29 cellular contexts compared by ENCODE assay signal in genomic region chr12:93772003-93772402, GRCh38.
A peak's percentile ranks its signal among the peaks of the same experiment; 100 is the strongest.
DNase-seq lines count a peak whose midpoint lies in the region; ATAC-seq and TF ChIP-seq lines count a peak whose summit lies in the region.
"Had no signal": no experiment of that assay in that cellular context is flagged by ENCODE, and none has a peak within 500 bp of the region (broad histone marks: within the 10 kb centered on the region; RNA-seq: fewer than 3 reads in every experiment).

No MANE protein-coding gene starts in this region.

- H3K4me1 ChIP-seq in HEK293 (ENCODE audit: control insufficient read depth, insufficient read depth, low read length) (no peaks in the 10 kb centered on the region; the same call in 1 of the 2 replicates), osteoblast (ENCODE audit: insufficient read depth, low read length) (peaks cover 26% of the 10 kb centered on the region), endodermal cell (ENCODE audit: control insufficient read depth, insufficient read depth, low read length) (no peaks in the 10 kb centered on the region)

- H3K27ac Mint-ChIP-seq in activated CD8-positive, alpha-beta T cell treated with anti-CD3 and anti-CD28 coated beads, Interleukin-2, amount 10 ng/mL, durations not matched to agents 7 days and 5 days = peak overlapping the region; percentile 40
- H3K27ac Mint-ChIP-seq in activated CD8-positive, alpha-beta T cell treated with anti-CD3 and anti-CD28 coated beads for 36 hours = no peak overlapping the region
- no peak overlapping the region for H3K27ac Mint-ChIP-seq in endodermal cell
- H3K27ac Mint-ChIP-seq: activated CD4-positive, alpha-beta T cell treated with anti-CD3 and anti-CD28 coated beads, Interleukin-2, amount 10 ng/mL, durations not matched to agents 7 days and 5 days; B cell; HFFc6; IgD-negative memory B cell; WTC11 had no signal

- no peak overlapping the region for H3K4me3 Mint-ChIP-seq in activated CD8-positive, alpha-beta T cell treated with anti-CD3 and anti-CD28 coated beads, Interleukin-2, amount 10 ng/mL, durations not matched to agents 7 days and 5 days
- H3K4me3 Mint-ChIP-seq in activated CD8-positive, alpha-beta T cell treated with anti-CD3 and anti-CD28 coated beads for 36 hours = no peak overlapping the region
- no peak overlapping the region for H3K4me3 Mint-ChIP-seq in endodermal cell
- H3K4me3 Mint-ChIP-seq: activated CD4-positive, alpha-beta T cell treated with anti-CD3 and anti-CD28 coated beads, Interleukin-2, amount 10 ng/mL, durations not matched to agents 7 days and 5 days; B cell; HFFc6; IgD-negative memory B cell; naive thymus-derived CD8-positive, alpha-beta T cell; WTC11 had no signal

- peaks cover 13% of the 10 kb centered on the region for H3K9me3 Mint-ChIP-seq in activated CD8-positive, alpha-beta T cell treated with anti-CD3 and anti-CD28 coated beads, Interleukin-2, amount 10 ng/mL, durations not matched to agents 7 days and 5 days (ENCODE audit: insufficient read depth)
- H3K9me3 Mint-ChIP-seq in activated CD8-positive, alpha-beta T cell treated with anti-CD3 and anti-CD28 coated beads for 36 hours = peaks cover 6% of the 10 kb centered on the region
- H3K9me3 Mint-ChIP-seq in endodermal cell = no peaks in the 10 kb centered on the region
- H3K9me3 Mint-ChIP-seq: WTC11 had no signal

- CTCF ChIA-PET in activated CD8-positive, alpha-beta T cell treated with anti-CD3 and anti-CD28 coated beads, Interleukin-2, amount 10 ng/mL, durations not matched to agents 7 days and 5 days (lab: Charles Lee) = interaction anchor here (1.2 to 1.7 kb wide), 3 partner anchors 329 to 674 kb away, joined by 3 to 13 read pairs (median 4); no protein-coding TSS in a partner anchor
- CTCF ChIA-PET in activated CD8-positive, alpha-beta T cell treated with anti-CD3 and anti-CD28 coated beads for 36 hours (lab: Charles Lee) = interaction anchor here (1.1 kb wide), 1 partner anchor 330 kb away, joined by 3 read pairs; no protein-coding TSS in a partner anchor
- CTCF ChIA-PET in HEK293 (lab: Yijun Ruan, JAX) = no interaction called here

- H3K4me3 ChIP-seq in HEK293 (ENCODE audit: low read depth, low read length) (no peak overlapping the region), SK-N-MC (no peak overlapping the region), osteoblast (ENCODE audit: insufficient read depth, low read length) (no peak overlapping the region), endodermal cell (ENCODE audit: low read length) (no peak overlapping the region)
- H3K4me3 ChIP-seq: transverse colon had no signal

- intact Hi-C loops in activated CD8-positive, alpha-beta T cell treated with anti-CD3 and anti-CD28 coated beads for 36 hours (cut with micrococcal nuclease) = no loop called here

- peaks cover 40% of the 10 kb centered on the region for H3K4me1 Mint-ChIP-seq in activated CD8-positive, alpha-beta T cell treated with anti-CD3 and anti-CD28 coated beads, Interleukin-2, amount 10 ng/mL, durations not matched to agents 7 days and 5 days (ENCODE audit: low read depth)
- peaks cover 46% of the 10 kb centered on the region for H3K4me1 Mint-ChIP-seq in activated CD8-positive, alpha-beta T cell treated with anti-CD3 and anti-CD28 coated beads for 36 hours (ENCODE audit: low read depth)
- peaks cover 5% of the 10 kb centered on the region for H3K4me1 Mint-ChIP-seq in endodermal cell

- no peak for TF ChIP-seq CTCF in activated CD8-positive, alpha-beta T cell treated with anti-CD3 and anti-CD28 coated beads for 36 hours (IDR thresholded peaks at IDR 0.05)
- TF ChIP-seq CTCF in HEK293 (tag by site-specific recombination; IDR thresholded peaks at IDR 0.05) = no peak
- no peak for TF ChIP-seq CTCF in osteoblast (IDR thresholded peaks at IDR 0.05; ENCODE audit: extremely low read depth, low read depth, low read length)
- TF ChIP-seq CTCF in endodermal cell (conservative IDR thresholded peaks at IDR 0.05) = no peak

- no peaks in the 10 kb centered on the region for H3K9me3 ChIP-seq in HEK293 (ENCODE audit: control insufficient read depth, insufficient read depth, low read depth, low read length)
- no peaks in the 10 kb centered on the region for H3K9me3 ChIP-seq in SK-N-MC (ENCODE audit: low read depth, low read length)
- H3K9me3 ChIP-seq in osteoblast (ENCODE audit: low read depth, low read length) = no peaks in the 10 kb centered on the region
- H3K9me3 ChIP-seq in endodermal cell (ENCODE audit: control insufficient read depth, low read length) = no peaks in the 10 kb centered on the region
- H3K9me3 ChIP-seq: transverse colon had no signal

- ATAC-seq in activated CD8-positive, alpha-beta T cell treated with anti-CD3 and anti-CD28 coated beads, Interleukin-2, amount 10 ng/mL, durations not matched to agents 7 days and 5 days = peak; percentile 43
- ATAC-seq in activated CD8-positive, alpha-beta T cell treated with anti-CD3 and anti-CD28 coated beads for 36 hours = no peak
- no peak for ATAC-seq in GM21786 (IDR thresholded peaks at IDR 0.05; ENCODE audit: unreplicated experiment)
- ATAC-seq: left colon; naive thymus-derived CD8-positive, alpha-beta T cell; WTC11 had no signal

- H2AFZ ChIP-seq in osteoblast (ENCODE audit: low read length) = no peak overlapping the region

- H4K20me1 ChIP-seq in osteoblast (ENCODE audit: insufficient read depth, low read length) = no peaks in the 10 kb centered on the region

- no peaks in the 10 kb centered on the region for H3K27me3 Mint-ChIP-seq in activated CD8-positive, alpha-beta T cell treated with anti-CD3 and anti-CD28 coated beads, Interleukin-2, amount 10 ng/mL, durations not matched to agents 7 days and 5 days (ENCODE audit: low read depth)
- H3K27me3 Mint-ChIP-seq in activated CD8-positive, alpha-beta T cell treated with anti-CD3 and anti-CD28 coated beads for 36 hours = no peaks in the 10 kb centered on the region
- no peaks in the 10 kb centered on the region for H3K27me3 Mint-ChIP-seq in endodermal cell (ENCODE audit: insufficient read depth)
- H3K27me3 Mint-ChIP-seq: activated CD4-positive, alpha-beta T cell treated with anti-CD3 and anti-CD28 coated beads, Interleukin-2, amount 10 ng/mL, durations not matched to agents 7 days and 5 days; B cell; IgD-negative memory B cell; naive thymus-derived CD8-positive, alpha-beta T cell had no signal

- H3K4me2 ChIP-seq in osteoblast (ENCODE audit: insufficient read depth, low read length) = no peak overlapping the region

- H3K27me3 ChIP-seq in osteoblast (ENCODE audit: insufficient read depth, low read length) = no peaks in the 10 kb centered on the region
- H3K27me3 ChIP-seq in endodermal cell (ENCODE audit: control insufficient read depth, insufficient read depth, low read length, poor library complexity, severe bottlenecking) = no peaks in the 10 kb centered on the region
- H3K27me3 ChIP-seq: transverse colon had no signal

- DNase-seq in activated CD8-positive, alpha-beta T cell treated with anti-CD3 and anti-CD28 coated beads, Interleukin-2, amount 10 ng/mL, durations not matched to agents 7 days and 5 days = no peak
- no peak for DNase-seq in activated CD8-positive, alpha-beta T cell treated with anti-CD3 and anti-CD28 coated beads for 36 hours
- no peak for DNase-seq in SK-N-MC (ENCODE audit: low read depth, low spot score)
- no peak for DNase-seq in osteoblast (ENCODE audit: insufficient read length, low spot score, missing footprints)
- no peak for DNase-seq in endodermal cell
- DNase-seq in activated gamma-delta T cell treated with Interleukin-2 at 50 U/mL for 16 hours = no peak
- DNase-seq: ACHN; activated CD4-positive, alpha-beta T cell treated with anti-CD3 and anti-CD28 coated beads, Interleukin-2, amount 10 ng/mL, durations not matched to agents 7 days and 5 days; activated naive CD4-positive, alpha-beta T cell treated with anti-CD3 and anti-CD28 coated beads, Interleukin-2, amount 50 U/mL, for 16 hours; COR-L47; DMS53; GDM1; GOT3; HFFc6; hypothalamus; left colon; naive thymus-derived CD8-positive, alpha-beta T cell; NCI-H1105; NCI-H1930; NCI-H446; occipital lobe; OCI-M1; stimulated activated CD4-positive, alpha-beta T cell treated with anti-CD3 and anti-CD28 coated beads, Interleukin-4, amount 100 ng/mL, for 1 hour; transverse colon had no signal

- peaks cover 19% of the 10 kb centered on the region for H3K36me3 Mint-ChIP-seq in activated CD8-positive, alpha-beta T cell treated with anti-CD3 and anti-CD28 coated beads, Interleukin-2, amount 10 ng/mL, durations not matched to agents 7 days and 5 days (ENCODE audit: low read depth)
- H3K36me3 Mint-ChIP-seq in activated CD8-positive, alpha-beta T cell treated with anti-CD3 and anti-CD28 coated beads for 36 hours (ENCODE audit: low read depth) = peaks cover 13% of the 10 kb centered on the region
- no peaks in the 10 kb centered on the region for H3K36me3 Mint-ChIP-seq in endodermal cell (ENCODE audit: low read depth)
- H3K36me3 Mint-ChIP-seq: WTC11 had no signal

- peaks cover 25% of the 10 kb centered on the region for H3K79me2 ChIP-seq in osteoblast (ENCODE audit: insufficient read depth, low read length)

- H3K27ac ChIP-seq in HEK293 (ENCODE audit: extremely low read depth, low read depth, low read length) = no peak overlapping the region
- peak overlapping the region; percentile 74; the same call in 1 of the 2 replicates for H3K27ac ChIP-seq in SK-N-MC
- H3K27ac ChIP-seq in osteoblast (ENCODE audit: low read depth, low read length) = peak overlapping the region; percentile 80
- no peak overlapping the region for H3K27ac ChIP-seq in endodermal cell (ENCODE audit: low read depth, low read length)
- H3K27ac ChIP-seq: transverse colon had no signal

- H3K9ac ChIP-seq in SK-N-MC (ENCODE audit: insufficient read length) (no peak overlapping the region), endodermal cell (ENCODE audit: extremely low read depth, low read length, poor library complexity, severe bottlenecking) (no peak overlapping the region)

- H3K36me3 ChIP-seq in HEK293 (ENCODE audit: control insufficient read depth in 2 of 2, insufficient read depth in 1 of 2, low read length in 2 of 2) (no peaks in the 10 kb centered on the region), SK-N-MC (ENCODE audit: insufficient read depth, low read length) (no peaks in the 10 kb centered on the region), osteoblast (ENCODE audit: insufficient read depth, low read length) (no peaks in the 10 kb centered on the region), endodermal cell (ENCODE audit: control insufficient read depth, insufficient read depth, low read length) (no peaks in the 10 kb centered on the region)
- H3K36me3 ChIP-seq: transverse colon had no signal

- POLR2A ChIA-PET in activated CD8-positive, alpha-beta T cell treated with anti-CD3 and anti-CD28 coated beads, Interleukin-2, amount 10 ng/mL, durations not matched to agents 7 days and 5 days (lab: Charles Lee) = no interaction called here
- POLR2A ChIA-PET in activated CD8-positive, alpha-beta T cell treated with anti-CD3 and anti-CD28 coated beads for 36 hours (lab: Charles Lee) = interaction anchor here (0.8 kb wide), 1 partner anchor 12 kb away, joined by 3 read pairs; no protein-coding TSS in a partner anchor
- POLR2A ChIA-PET in HEK293 (lab: Yijun Ruan, JAX) = no interaction called here

- 82 to 93% methylated on average over 2 of the region's 2 CpGs for WGBS in endodermal cell (ENCODE audit: insufficient coverage in 1 of 2, insufficient read length in 1 of 2), 2 experiments

Comparison
In these comparisons a context has a peak if more than half of its experiments do, and no peak if none do; other contexts are left out.
1. H3K27ac ChIP-seq: peak in SK-N-MC (single experiment) and osteoblast (single experiment); none in HEK293 (single experiment) and endodermal cell (single experiment).